1 cellular context compared by ENCODE assay signal in the genomic region with DNA sequence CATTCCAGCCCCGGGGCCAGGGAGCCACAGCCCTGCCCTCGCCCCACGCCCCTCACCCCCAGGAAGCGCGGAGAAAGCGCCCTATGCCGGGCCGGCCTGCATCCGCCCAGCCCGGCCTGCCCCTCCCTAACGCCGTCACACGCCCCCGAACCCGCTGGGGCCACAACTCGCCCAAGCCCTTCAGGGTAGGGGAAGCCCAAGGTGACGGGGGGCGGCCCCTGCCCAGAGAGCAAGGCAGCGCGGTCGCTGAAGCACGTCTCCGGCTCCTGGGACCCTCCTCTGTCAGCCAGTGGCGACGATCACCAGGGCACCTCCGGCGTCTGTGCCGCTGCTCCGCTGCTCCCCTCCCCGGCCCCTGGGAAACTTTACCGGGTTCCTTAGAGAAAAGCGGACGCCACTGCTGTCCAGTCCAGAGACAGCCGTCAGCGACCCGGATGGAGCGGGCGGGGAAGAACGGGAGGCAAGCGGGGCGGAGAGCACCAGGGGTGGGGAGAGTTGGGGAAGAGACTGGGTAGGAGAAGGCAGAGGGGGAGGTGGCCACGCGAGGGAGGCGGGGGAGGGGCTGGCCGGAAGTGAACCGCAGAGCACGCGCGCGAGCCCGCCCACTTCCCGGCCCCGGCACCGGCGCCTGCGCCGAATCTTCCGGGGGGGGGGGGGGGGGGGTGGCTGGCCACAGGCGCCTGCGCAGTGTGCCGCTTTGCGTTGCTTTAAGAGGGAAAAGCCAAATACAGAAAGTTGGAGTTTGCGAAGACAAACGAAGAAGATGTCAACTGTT.
TF ChIP-seq lines count a peak whose summit lies in the region.

A gene with protein sequence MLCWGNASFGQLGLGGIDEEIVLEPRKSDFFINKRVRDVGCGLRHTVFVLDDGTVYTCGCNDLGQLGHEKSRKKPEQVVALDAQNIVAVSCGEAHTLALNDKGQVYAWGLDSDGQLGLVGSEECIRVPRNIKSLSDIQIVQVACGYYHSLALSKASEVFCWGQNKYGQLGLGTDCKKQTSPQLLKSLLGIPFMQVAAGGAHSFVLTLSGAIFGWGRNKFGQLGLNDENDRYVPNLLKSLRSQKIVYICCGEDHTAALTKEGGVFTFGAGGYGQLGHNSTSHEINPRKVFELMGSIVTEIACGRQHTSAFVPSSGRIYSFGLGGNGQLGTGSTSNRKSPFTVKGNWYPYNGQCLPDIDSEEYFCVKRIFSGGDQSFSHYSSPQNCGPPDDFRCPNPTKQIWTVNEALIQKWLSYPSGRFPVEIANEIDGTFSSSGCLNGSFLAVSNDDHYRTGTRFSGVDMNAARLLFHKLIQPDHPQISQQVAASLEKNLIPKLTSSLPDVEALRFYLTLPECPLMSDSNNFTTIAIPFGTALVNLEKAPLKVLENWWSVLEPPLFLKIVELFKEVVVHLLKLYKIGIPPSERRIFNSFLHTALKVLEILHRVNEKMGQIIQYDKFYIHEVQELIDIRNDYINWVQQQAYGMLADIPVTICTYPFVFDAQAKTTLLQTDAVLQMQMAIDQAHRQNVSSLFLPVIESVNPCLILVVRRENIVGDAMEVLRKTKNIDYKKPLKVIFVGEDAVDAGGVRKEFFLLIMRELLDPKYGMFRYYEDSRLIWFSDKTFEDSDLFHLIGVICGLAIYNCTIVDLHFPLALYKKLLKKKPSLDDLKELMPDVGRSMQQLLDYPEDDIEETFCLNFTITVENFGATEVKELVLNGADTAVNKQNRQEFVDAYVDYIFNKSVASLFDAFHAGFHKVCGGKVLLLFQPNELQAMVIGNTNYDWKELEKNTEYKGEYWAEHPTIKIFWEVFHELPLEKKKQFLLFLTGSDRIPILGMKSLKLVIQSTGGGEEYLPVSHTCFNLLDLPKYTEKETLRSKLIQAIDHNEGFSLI (minus strand): TSS at position 509 of the 775 bp plus-strand sequence. CDS start 2,175 bp downstream, outside the sequence.

TF ChIP-seq in HEK293, 187 proteins besides CTCF, POLR2A, EP300 and RAD21 (continued from another document):
- TF ChIP-seq, protein P1, sequence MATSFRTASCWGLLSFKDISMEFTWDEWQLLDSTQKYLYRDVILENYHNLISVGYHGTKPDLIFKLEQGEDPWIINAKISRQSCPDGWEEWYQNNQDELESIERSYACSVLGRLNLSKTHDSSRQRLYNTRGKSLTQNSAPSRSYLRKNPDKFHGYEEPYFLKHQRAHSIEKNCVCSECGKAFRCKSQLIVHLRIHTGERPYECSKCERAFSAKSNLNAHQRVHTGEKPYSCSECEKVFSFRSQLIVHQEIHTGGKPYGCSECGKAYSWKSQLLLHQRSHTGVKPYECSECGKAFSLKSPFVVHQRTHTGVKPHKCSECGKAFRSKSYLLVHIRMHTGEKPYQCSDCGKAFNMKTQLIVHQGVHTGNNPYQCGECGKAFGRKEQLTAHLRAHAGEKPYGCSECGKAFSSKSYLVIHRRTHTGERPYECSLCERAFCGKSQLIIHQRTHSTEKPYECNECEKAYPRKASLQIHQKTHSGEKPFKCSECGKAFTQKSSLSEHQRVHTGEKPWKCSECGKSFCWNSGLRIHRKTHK (tag by site-specific recombination; IDR thresholded peaks at IDR 0.05): no peak
- TF ChIP-seq ZBTB8A (tag by site-specific recombination; IDR thresholded peaks at IDR 0.05): peak; percentile 80
- peak; percentile 56; the same call in 1 of the 2 replicates for TF ChIP-seq ZNF2 (tag by site-specific recombination; IDR thresholded peaks at IDR 0.05)
- TF ChIP-seq ZNF747 (tag by site-specific recombination; IDR thresholded peaks at IDR 0.05): no peak
- TF ChIP-seq, protein P2, sequence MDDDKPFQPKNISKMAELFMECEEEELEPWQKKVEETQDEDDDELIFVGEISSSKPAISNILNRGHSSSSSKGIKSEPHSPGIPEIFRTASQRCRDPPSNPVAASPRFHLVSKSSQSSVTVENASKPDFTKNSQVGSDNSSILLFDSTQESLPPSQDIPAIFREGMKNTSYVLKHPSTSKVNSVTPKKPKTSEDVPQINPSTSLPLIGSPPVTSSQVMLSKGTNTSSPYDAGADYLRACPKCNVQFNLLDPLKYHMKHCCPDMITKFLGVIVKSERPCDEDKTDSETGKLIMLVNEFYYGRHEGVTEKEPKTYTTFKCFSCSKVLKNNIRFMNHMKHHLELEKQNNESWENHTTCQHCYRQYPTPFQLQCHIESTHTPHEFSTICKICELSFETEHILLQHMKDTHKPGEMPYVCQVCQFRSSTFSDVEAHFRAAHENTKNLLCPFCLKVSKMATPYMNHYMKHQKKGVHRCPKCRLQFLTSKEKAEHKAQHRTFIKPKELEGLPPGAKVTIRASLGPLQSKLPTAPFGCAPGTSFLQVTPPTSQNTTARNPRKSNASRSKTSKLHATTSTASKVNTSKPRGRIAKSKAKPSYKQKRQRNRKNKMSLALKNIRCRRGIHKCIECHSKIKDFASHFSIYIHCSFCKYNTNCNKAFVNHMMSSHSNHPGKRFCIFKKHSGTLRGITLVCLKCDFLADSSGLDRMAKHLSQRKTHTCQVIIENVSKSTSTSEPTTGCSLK (tag by site-specific recombination; IDR thresholded peaks at IDR 0.05): no peak
- no peak for TF ChIP-seq ZNF792 (tag by site-specific recombination; IDR thresholded peaks at IDR 0.05)
- no peak for TF ChIP-seq ZNF707 (tag by site-specific recombination; IDR thresholded peaks at IDR 0.05)
- no peak for TF ChIP-seq SCRT1 (tag by site-specific recombination; IDR thresholded peaks at IDR 0.05; ENCODE audit: borderline replicate concordance)
TF ChIP-seq in HEK293: peak in this region for 48.
